In genomic region chr1:37726746-37727145, GRCh38 we compare ENCODE assay signal across 31 cellular contexts. TPM values are rescaled to one million over a fixed set of nuclear protein-coding genes. Genes with fewer than 3 reads are reported as not detected.
DNase-seq lines count a peak whose midpoint lies in the region; ATAC-seq and TF ChIP-seq lines count a peak whose summit lies in the region.
"Had no signal": no experiment of that assay in that cellular context is flagged by ENCODE, and none has a peak within 500 bp of the region (broad histone marks: within the 10 kb centered on the region; RNA-seq: fewer than 3 reads in every experiment).

No MANE protein-coding gene starts in this region.

- 30% methylated on average over 6 of the region's 9 CpGs for WGBS in suprapubic skin
- 38% methylated on average over 9 of the region's 9 CpGs for WGBS in right cardiac atrium

- H3K36me3 Mint-ChIP-seq in stimulated activated effector memory CD8-positive, alpha-beta T cell treated with anti-CD3 and anti-CD28 coated beads, Interleukin-12 subunit alpha, Interleukin-12 subunit beta, amount 100 ng/mL, for 72 hours = no peaks in the 10 kb centered on the region
- H3K36me3 Mint-ChIP-seq: memory B cell, WTC11 had no signal

- H3K4me3 Mint-ChIP-seq in stimulated activated effector memory CD8-positive, alpha-beta T cell treated with anti-CD3 and anti-CD28 coated beads, Interleukin-12 subunit alpha, Interleukin-12 subunit beta, amount 100 ng/mL, for 72 hours = no peak overlapping the region
- H3K4me3 Mint-ChIP-seq: activated CD4-positive, alpha-beta T cell treated with anti-CD3 and anti-CD28 coated beads, Interleukin-2, amount 10 ng/mL, durations not matched to agents 7 days and 5 days; activated T-cell treated with anti-CD3 and anti-CD28 coated beads, Interleukin-2, amount 50 U/mL, for 72 hours; memory B cell; stimulated activated naive CD8-positive, alpha-beta T cell treated with anti-CD3 and anti-CD28 coated beads, Interleukin-15, amount 100 ng/mL, for 72 hours; WTC11 had no signal

- no peaks in the 10 kb centered on the region for H3K4me1 ChIP-seq in suprapubic skin
- H3K4me1 ChIP-seq in right cardiac atrium (ENCODE audit: control insufficient read depth, insufficient read depth, low read length) = no peaks in the 10 kb centered on the region
- H3K4me1 ChIP-seq: colonic mucosa, foreskin keratinocyte, prostate gland, transverse colon had no signal

- intact Hi-C loops in right cardiac atrium (cut with DNase I) = no loop called here

- H3K27me3 ChIP-seq in suprapubic skin (peaks cover 31% of the 10 kb centered on the region), right cardiac atrium (ENCODE audit: control insufficient read depth, insufficient read depth) (no peaks in the 10 kb centered on the region)
- H3K27me3 ChIP-seq: colonic mucosa, transverse colon had no signal

- no peak for TF ChIP-seq EP300 in suprapubic skin (IDR thresholded peaks at IDR 0.05)

- no peak for TF ChIP-seq CTCF in suprapubic skin (IDR thresholded peaks at IDR 0.05)

- no peak for ATAC-seq in stimulated activated effector memory CD8-positive, alpha-beta T cell treated with anti-CD3 and anti-CD28 coated beads, Interleukin-12 subunit alpha, Interleukin-12 subunit beta, amount 100 ng/mL, for 72 hours
- no peak for ATAC-seq in right cardiac atrium
- ATAC-seq: activated T-cell treated with anti-CD3 and anti-CD28 coated beads, Interleukin-2, amount 50 U/mL, for 72 hours; foreskin keratinocyte; left cardiac atrium; stimulated activated naive CD8-positive, alpha-beta T cell treated with anti-CD3 and anti-CD28 coated beads, Interleukin-15, amount 100 ng/mL, for 72 hours; WTC11 had no signal

- H3K27ac ChIP-seq in caudate nucleus (ENCODE audit: low read depth, low read length) = peak overlapping the region; percentile 77
- no peak overlapping the region for H3K27ac ChIP-seq in suprapubic skin
- H3K27ac ChIP-seq in right cardiac atrium (ENCODE audit: low read length) = no peak overlapping the region
- H3K27ac ChIP-seq: colonic mucosa, esophagus muscularis mucosa, foreskin keratinocyte, KMS-11, PC-9, prostate gland, transverse colon had no signal

- H3K9me3 Mint-ChIP-seq in stimulated activated effector memory CD8-positive, alpha-beta T cell treated with anti-CD3 and anti-CD28 coated beads, Interleukin-12 subunit alpha, Interleukin-12 subunit beta, amount 100 ng/mL, for 72 hours = no peaks in the 10 kb centered on the region
- H3K9me3 Mint-ChIP-seq: activated CD4-positive, alpha-beta T cell treated with anti-CD3 and anti-CD28 coated beads, Interleukin-2, amount 10 ng/mL, durations not matched to agents 7 days and 5 days; activated T-cell treated with anti-CD3 and anti-CD28 coated beads, Interleukin-2, amount 50 U/mL, for 72 hours; memory B cell; stimulated activated naive CD8-positive, alpha-beta T cell treated with anti-CD3 and anti-CD28 coated beads, Interleukin-15, amount 100 ng/mL, for 72 hours; WTC11 had no signal

- no peaks in the 10 kb centered on the region for H3K36me3 ChIP-seq in suprapubic skin
- H3K36me3 ChIP-seq: colonic mucosa, esophagus muscularis mucosa, prostate gland, transverse colon had no signal

- no peaks in the 10 kb centered on the region for H3K9me3 ChIP-seq in suprapubic skin
- H3K9me3 ChIP-seq in right cardiac atrium (ENCODE audit: control insufficient read depth, low read length) = no peaks in the 10 kb centered on the region
- H3K9me3 ChIP-seq: Caco-2, colonic mucosa, esophagus muscularis mucosa, prostate gland, transverse colon had no signal

- H3K27ac Mint-ChIP-seq in stimulated activated effector memory CD8-positive, alpha-beta T cell treated with anti-CD3 and anti-CD28 coated beads, Interleukin-12 subunit alpha, Interleukin-12 subunit beta, amount 100 ng/mL, for 72 hours = peak overlapping the region; percentile 27
- H3K27ac Mint-ChIP-seq: activated CD4-positive, alpha-beta T cell treated with anti-CD3 and anti-CD28 coated beads, Interleukin-2, amount 10 ng/mL, durations not matched to agents 7 days and 5 days; activated T-cell treated with anti-CD3 and anti-CD28 coated beads, Interleukin-2, amount 50 U/mL, for 72 hours; memory B cell; stimulated activated naive CD8-positive, alpha-beta T cell treated with anti-CD3 and anti-CD28 coated beads, Interleukin-15, amount 100 ng/mL, for 72 hours; WTC11 had no signal

- TF ChIP-seq POLR2A in suprapubic skin (IDR thresholded peaks at IDR 0.05) = no peak

- H3K4me1 Mint-ChIP-seq in stimulated activated effector memory CD8-positive, alpha-beta T cell treated with anti-CD3 and anti-CD28 coated beads, Interleukin-12 subunit alpha, Interleukin-12 subunit beta, amount 100 ng/mL, for 72 hours = no peaks in the 10 kb centered on the region
- H3K4me1 Mint-ChIP-seq: activated CD4-positive, alpha-beta T cell treated with anti-CD3 and anti-CD28 coated beads, Interleukin-2, amount 10 ng/mL, durations not matched to agents 7 days and 5 days; memory B cell; stimulated activated naive CD8-positive, alpha-beta T cell treated with anti-CD3 and anti-CD28 coated beads, Interleukin-15, amount 100 ng/mL, for 72 hours had no signal

- no peak overlapping the region for H3K4me3 ChIP-seq in suprapubic skin
- H3K4me3 ChIP-seq in right cardiac atrium (ENCODE audit: low read length) = no peak overlapping the region
- H3K4me3 ChIP-seq: colonic mucosa, esophagus muscularis mucosa, PC-9, prostate gland, transverse colon had no signal

- DNase-seq in NCI-H2227 (lab: John Stamatoyannopoulos, UW; ENCODE audit: unreplicated experiment) (peak; percentile 53), caudate nucleus (lab: John Stamatoyannopoulos, UW) (peak in 21 of 61 donors; percentile 7 to 56 (median 30)), mesenteric fat pad (ENCODE audit: low spot score) (peak; percentile 83), HT-29 (ENCODE audit: low spot score) (no peak), suprapubic skin (ENCODE audit: low spot score in 2 of 2) (no peak), right cardiac atrium (no peak)
- no peak for DNase-seq in stimulated activated effector memory CD8-positive, alpha-beta T cell treated with anti-CD3 and anti-CD28 coated beads, Interleukin-12 subunit alpha, Interleukin-12 subunit beta, amount 100 ng/mL, for 72 hours (ENCODE audit: low spot score in 2 of 2)
- no peak for DNase-seq in activated naive CD4-positive, alpha-beta T cell (lab: John Stamatoyannopoulos, UW)
- DNase-seq: ACHN; activated CD4-positive, alpha-beta T cell treated with anti-CD3 and anti-CD28 coated beads, Interleukin-2, amount 10 ng/mL, durations not matched to agents 7 days and 5 days; activated naive CD4-positive, alpha-beta T cell treated with Interleukin-2 at 50 U/mL for 16 hours; activated T-cell treated with anti-CD3 and anti-CD28 coated beads, Interleukin-2, amount 50 U/mL, for 72 hours; Caco-2; colonic mucosa; DND-41; foreskin keratinocyte; left cardiac atrium; NCI-H1417; NCI-H2081; NCI-H446 treated with DMSO at 0.1 percent for 48 hours; PC-9; Right ventricle myocardium superior; stimulated activated naive CD8-positive, alpha-beta T cell treated with anti-CD3 and anti-CD28 coated beads, Interleukin-15, amount 100 ng/mL, for 72 hours; T-helper 9 cell; transverse colon had no signal

RNA-seq across cellular contexts. Expression of gene CDCA8, which starts 34.4 kb away (rescaled TPM):
- total RNA-seq in mesenteric fat pad = 0.35 TPM
- total RNA-seq in HT-29 (2014; rRNA removed; shearing (Covaris generic)) = 17.1 and 19.0 TPM in 2 replicates
- total RNA-seq in suprapubic skin = 1 to 10 TPM; 2.7 to 6.2 (median 4.4) TPM
- total RNA-seq in right cardiac atrium = 1 to 10 TPM in 1 of 4 donors, under 1 TPM in 2, not detected in 1; 0.25 to 1.1 (median 0.68) TPM
- polyA plus RNA-seq in right cardiac atrium = 0.38 TPM

RNA-seq across cellular contexts. Expression of gene EPHA10, which starts 38.2 kb away (rescaled TPM):
- total RNA-seq in mesenteric fat pad (not detected), suprapubic skin (under 1 TPM in 2 of 4 donors, not detected in 2; 0.23 to 0.34 TPM), right cardiac atrium (1 to 10 TPM in 1 of 4 donors, under 1 TPM in 3; 0.11 to 1.1 (median 0.36) TPM)
- 1.8 and 2.2 TPM in 2 replicates for total RNA-seq in HT-29 (2014; rRNA removed; shearing (Covaris generic))
- 0.36 TPM for polyA plus RNA-seq in right cardiac atrium
- total RNA-seq: activated CD4-positive, alpha-beta T cell treated with anti-CD3 and anti-CD28 coated beads, Interleukin-2, amount 10 ng/mL, durations not matched to agents 7 days and 5 days; foreskin keratinocyte; skeletal muscle tissue had no signal
- polyA plus RNA-seq: foreskin keratinocyte had no signal

Comparison
In these comparisons a context has a peak if more than half of its experiments do, and no peak if none do; other contexts are left out.
1. DNase-seq: peak in NCI-H2227 (single experiment) and mesenteric fat pad (single experiment); none in stimulated activated effector memory CD8-positive, alpha-beta T cell treated with anti-CD3 and anti-CD28 coated beads, Interleukin-12 subunit alpha, Interleukin-12 subunit beta, amount 100 ng/mL, for 72 hours (0 of 2), activated naive CD4-positive, alpha-beta T cell (0 of 4), HT-29 (single experiment), suprapubic skin (0 of 2) and right cardiac atrium (0 of 3).